ENCODE assay signal across 9 cellular contexts in genomic region chr14:93788557-93789365, GRCh38. TPM values are rescaled to one million over a fixed set of nuclear protein-coding genes. Genes with fewer than 3 reads are reported as not detected.
A peak's percentile ranks its signal among the peaks of the same experiment; 100 is the strongest.
DNase-seq lines count a peak whose midpoint lies in the region; ATAC-seq lines count a peak whose summit lies in the region.
"Had no signal": no experiment of that assay in that cellular context is flagged by ENCODE, and none has a peak within 500 bp of the region (broad histone marks: within the 10 kb centered on the region; RNA-seq: fewer than 3 reads in every experiment).

No MANE protein-coding gene starts in this region.

- no peaks in the 10 kb centered on the region for H3K36me3 Mint-ChIP-seq in activated naive CD8-positive, alpha-beta T cell treated with anti-CD3 and anti-CD28 coated beads for 36 hours
- no peaks in the 10 kb centered on the region for H3K36me3 Mint-ChIP-seq in activated naive CD8-positive, alpha-beta T cell treated with anti-CD3 and anti-CD28 coated beads, Interleukin-2, amount 50 U/mL, for 24 hours (ENCODE audit: low read depth)

- no peak overlapping the region for H3K4me3 Mint-ChIP-seq in activated naive CD8-positive, alpha-beta T cell treated with anti-CD3 and anti-CD28 coated beads for 36 hours
- H3K4me3 Mint-ChIP-seq in activated naive CD8-positive, alpha-beta T cell treated with anti-CD3 and anti-CD28 coated beads, Interleukin-2, amount 50 U/mL, for 24 hours, result no peak overlapping the region

- no peaks in the 10 kb centered on the region for H3K9me3 ChIP-seq in iPS-20b (ENCODE audit: insufficient read depth, low read depth, low read length)

- H3K27ac ChIP-seq in iPS-20b (ENCODE audit: low read length), result no peak overlapping the region
- H3K27ac ChIP-seq in skin epidermis, result peak overlapping the region in 11 of 21 experiments; percentile 12 to 83 (median 65)

- no peaks in the 10 kb centered on the region for H3K36me3 ChIP-seq in iPS-20b (ENCODE audit: insufficient read depth, low read depth, low read length)

- no peak for ATAC-seq in activated naive CD8-positive, alpha-beta T cell treated with anti-CD3 and anti-CD28 coated beads, Interleukin-2, amount 50 U/mL, for 24 hours

- H3K4me3 ChIP-seq in iPS-20b (ENCODE audit: low read length), result peak overlapping the region; percentile 67
- H3K4me3 ChIP-seq in skin epidermis, result peak overlapping the region; percentile 26 to 54 (median 32)

- H3K27me3 ChIP-seq in iPS-20b (ENCODE audit: insufficient read depth, low read length), result peaks cover 56% of the 10 kb centered on the region

- H3K27ac Mint-ChIP-seq in activated naive CD8-positive, alpha-beta T cell treated with anti-CD3 and anti-CD28 coated beads for 36 hours, result no peak overlapping the region
- H3K27ac Mint-ChIP-seq in activated naive CD8-positive, alpha-beta T cell treated with anti-CD3 and anti-CD28 coated beads, Interleukin-2, amount 50 U/mL, for 24 hours, result no peak overlapping the region
- H3K27ac Mint-ChIP-seq: naive B cell had no signal

- H3K9ac ChIP-seq in iPS-20b (ENCODE audit: low read depth, low read length), result peak overlapping the region; percentile 50; the same call in 1 of the 2 replicates

- H3K9me3 Mint-ChIP-seq in activated naive CD8-positive, alpha-beta T cell treated with anti-CD3 and anti-CD28 coated beads for 36 hours, result no peaks in the 10 kb centered on the region
- no peaks in the 10 kb centered on the region for H3K9me3 Mint-ChIP-seq in activated naive CD8-positive, alpha-beta T cell treated with anti-CD3 and anti-CD28 coated beads, Interleukin-2, amount 50 U/mL, for 24 hours

- H3K27me3 Mint-ChIP-seq in activated naive CD8-positive, alpha-beta T cell treated with anti-CD3 and anti-CD28 coated beads for 36 hours, result peaks cover 51% of the 10 kb centered on the region
- H3K27me3 Mint-ChIP-seq in activated naive CD8-positive, alpha-beta T cell treated with anti-CD3 and anti-CD28 coated beads, Interleukin-2, amount 50 U/mL, for 24 hours, result peaks cover 56% of the 10 kb centered on the region

- no peaks in the 10 kb centered on the region for H3K4me1 Mint-ChIP-seq in activated naive CD8-positive, alpha-beta T cell treated with anti-CD3 and anti-CD28 coated beads for 36 hours
- no peaks in the 10 kb centered on the region for H3K4me1 Mint-ChIP-seq in activated naive CD8-positive, alpha-beta T cell treated with anti-CD3 and anti-CD28 coated beads, Interleukin-2, amount 50 U/mL, for 24 hours

- no peaks in the 10 kb centered on the region for H3K4me1 ChIP-seq in iPS-20b (ENCODE audit: insufficient read depth, low read length)

- peak; percentile 4 for DNase-seq in activated naive CD8-positive, alpha-beta T cell treated with anti-CD3 and anti-CD28 coated beads for 36 hours
- DNase-seq in activated naive CD8-positive, alpha-beta T cell treated with anti-CD3 and anti-CD28 coated beads, Interleukin-2, amount 50 U/mL, for 24 hours, result no peak
- peak in 49 of 56 donors; percentile 14 to 86 (median 60) for DNase-seq in amygdala (lab: John Stamatoyannopoulos, UW)
- no peak for DNase-seq in NCI-H2029 treated with DMSO at 0.1 percent for 48 hours (lab: John Stamatoyannopoulos, UW)
- DNase-seq in mucosa of gallbladder (ENCODE audit: low spot score), result no peak
- no peak for DNase-seq in Kasumi-1 (lab: John Stamatoyannopoulos, UW)
- DNase-seq: naive B cell had no signal

RNA-seq across cellular contexts. Expression of gene PRIMA1, which starts 0.5 kb away (rescaled TPM):
- total RNA-seq in activated naive CD8-positive, alpha-beta T cell treated with anti-CD3 and anti-CD28 coated beads for 36 hours, result not detected
- 5.0 TPM for total RNA-seq in mucosa of gallbladder

Comparison
In these comparisons a context has a peak if more than half of its experiments do, and no peak if none do; other contexts are left out.
1. DNase-seq: peak in activated naive CD8-positive, alpha-beta T cell treated with anti-CD3 and anti-CD28 coated beads for 36 hours (single experiment) and amygdala (49 of 56); none in activated naive CD8-positive, alpha-beta T cell treated with anti-CD3 and anti-CD28 coated beads, Interleukin-2, amount 50 U/mL, for 24 hours (single experiment), NCI-H2029 treated with DMSO at 0.1 percent for 48 hours (single experiment), mucosa of gallbladder (single experiment) and Kasumi-1 (0 of 2).